Comparison of ENCODE assay signal across 8 cellular contexts in genomic region chr17:17590883-17591407, GRCh38. TPM values are rescaled to one million over a fixed set of nuclear protein-coding genes. Genes with fewer than 3 reads are reported as not detected.
DNase-seq lines count a peak whose midpoint lies in the region; ATAC-seq and TF ChIP-seq lines count a peak whose summit lies in the region.

No MANE protein-coding gene starts in this region.

- peak overlapping the region; percentile 70 for H3K27ac ChIP-seq in stomach smooth muscle (ENCODE audit: low read length)

- peak overlapping the region; percentile 95 for H3K27ac Mint-ChIP-seq in activated T-cell treated with anti-CD3 and anti-CD28 coated beads, Interleukin-2, amount 50 U/mL, for 24 hours
- H3K27ac Mint-ChIP-seq in WTC11 = peak overlapping the region; percentile 95

- no peaks in the 10 kb centered on the region for H3K36me3 ChIP-seq in iPS-15b (ENCODE audit: control insufficient read depth, insufficient read depth, low read length)
- H3K36me3 ChIP-seq in stomach smooth muscle (ENCODE audit: control insufficient read depth in 2 of 2, insufficient read depth in 2 of 2, low read length in 2 of 2) = no peaks in the 10 kb centered on the region

- ATAC-seq in WTC11 (no peak), HG03460 (IDR thresholded peaks at IDR 0.05; ENCODE audit: unreplicated experiment) (no peak)

- H3K9ac ChIP-seq in iPS-15b (ENCODE audit: low read depth, low read length) = peak overlapping the region; percentile 88
- peak overlapping the region; percentile 84 to 86 for H3K9ac ChIP-seq in stomach smooth muscle (ENCODE audit: low read length in 2 of 2)

- H3K4me1 ChIP-seq in iPS-15b (ENCODE audit: control insufficient read depth, insufficient read depth, low read length) (peaks cover 6% of the 10 kb centered on the region), stomach smooth muscle (ENCODE audit: control insufficient read depth, insufficient read depth, low read length) (peaks cover 23% of the 10 kb centered on the region)

- TF ChIP-seq CTCF in WTC11 (IDR thresholded peaks at IDR 0.05) = no peak

- H3K36me3 Mint-ChIP-seq in activated T-cell treated with anti-CD3 and anti-CD28 coated beads, Interleukin-2, amount 50 U/mL, for 24 hours (ENCODE audit: low read depth) = peaks cover 11% of the 10 kb centered on the region
- H3K36me3 Mint-ChIP-seq in WTC11 = no peaks in the 10 kb centered on the region

- H3K9me3 ChIP-seq in iPS-15b (ENCODE audit: control insufficient read depth, insufficient read depth, low read length) (no peaks in the 10 kb centered on the region), stomach smooth muscle (ENCODE audit: control insufficient read depth in 2 of 2, low read length in 2 of 2) (no peaks in the 10 kb centered on the region)

- no peaks in the 10 kb centered on the region for H3K27me3 Mint-ChIP-seq in activated T-cell treated with anti-CD3 and anti-CD28 coated beads, Interleukin-2, amount 50 U/mL, for 24 hours
- H3K27me3 Mint-ChIP-seq in WTC11 (ENCODE audit: low read depth) = no peaks in the 10 kb centered on the region

- H3K4me3 Mint-ChIP-seq in activated T-cell treated with anti-CD3 and anti-CD28 coated beads, Interleukin-2, amount 50 U/mL, for 24 hours = peak overlapping the region; percentile 91
- peak overlapping the region; percentile 95 for H3K4me3 Mint-ChIP-seq in WTC11

- CTCF ChIA-PET in WTC11 (lab: Charles Lee) = interaction anchor here (0.9 to 1.8 kb wide), 8 partner anchors 11 to 203 kb away, joined by 3 to 13 read pairs (median 4); partner anchors contain the start of gene RASD1

- no peaks in the 10 kb centered on the region for H3K9me3 Mint-ChIP-seq in activated T-cell treated with anti-CD3 and anti-CD28 coated beads, Interleukin-2, amount 50 U/mL, for 24 hours
- H3K9me3 Mint-ChIP-seq in WTC11 = no peaks in the 10 kb centered on the region

- DNase-seq in activated T-cell treated with anti-CD3 and anti-CD28 coated beads, Interleukin-2, amount 50 U/mL, for 24 hours = no peak
- DNase-seq in activated T-cell treated with anti-CD3 and anti-CD28 coated beads, Interleukin-2, amount 50 U/mL, for 48 hours = no peak
- DNase-seq in WTC11 (ENCODE audit: low spot score) (no peak), HK-2 (ENCODE audit: unreplicated experiment) (no peak), NCI-H69 (lab: John Stamatoyannopoulos, UW) (no peak)

- peaks cover 31% of the 10 kb centered on the region for H3K4me1 Mint-ChIP-seq in activated T-cell treated with anti-CD3 and anti-CD28 coated beads, Interleukin-2, amount 50 U/mL, for 24 hours (ENCODE audit: low read depth)
- peaks cover 19% of the 10 kb centered on the region for H3K4me1 Mint-ChIP-seq in WTC11

- POLR2A ChIA-PET in WTC11 (lab: Charles Lee) = interaction anchor here (0.6 to 2.4 kb wide), 3 partner anchors 23 to 94 kb away, joined by 3 to 6 read pairs (median 4); partner anchors contain the start of gene RASD1

- H3K4me3 ChIP-seq in iPS-15b (ENCODE audit: low read depth, low read length) = peak overlapping the region; percentile 97
- H3K4me3 ChIP-seq in stomach smooth muscle (ENCODE audit: low read length in 2 of 2) = peak overlapping the region; percentile 88 to 94

- H3K27me3 ChIP-seq in iPS-15b (ENCODE audit: control insufficient read depth, insufficient read depth, low read length) (no peaks in the 10 kb centered on the region), stomach smooth muscle (ENCODE audit: control insufficient read depth in 1 of 2, insufficient read depth in 2 of 2, low read length in 2 of 2) (no peaks in the 10 kb centered on the region)

TF ChIP-seq in WTC11, 78 proteins besides CTCF, POLR2A, EP300 and RAD21:
- no peak for TF ChIP-seq ZBTB21 (CRISPR knock-in tag; IDR thresholded peaks at IDR 0.05; ENCODE audit: borderline replicate concordance)
- TF ChIP-seq NFYB (CRISPR knock-in tag; conservative IDR thresholded peaks at IDR 0.05; ENCODE audit: low read depth) = peak; percentile 3; the same call in 1 of the 2 replicates
- no peak for TF ChIP-seq STAT6 (CRISPR knock-in tag; conservative IDR thresholded peaks at IDR 0.05; ENCODE audit: low read depth)
- TF ChIP-seq IRF2 (CRISPR knock-in tag; IDR thresholded peaks at IDR 0.05; ENCODE audit: borderline replicate concordance, low read depth) = no peak
TF ChIP-seq in WTC11: peak in this region for 1.

RNA-seq across cellular contexts. Expression of gene PEMT, which starts 0.6 kb away (rescaled TPM):
- total RNA-seq in WTC11 (2021) = 51.9 to 54.6 TPM (median 53.1 TPM) in 3 replicates
